In genomic region chr6:161446934-161447333, GRCh38 we compare ENCODE assay signal across 18 cellular contexts.
"Had no signal": no experiment of that assay in that cellular context is flagged by ENCODE, and none has a peak within 500 bp of the region (broad histone marks: within the 10 kb centered on the region; RNA-seq: fewer than 3 reads in every experiment).

No MANE protein-coding gene starts in this region.

- H3K4me2 ChIP-seq: SK-N-SH had no signal

- H3K27ac ChIP-seq: HL-60, RWPE1 had no signal

- H3K9ac ChIP-seq: SK-N-SH had no signal

- DNase-seq: Karpas-422, KG1, MM.1S, NCI-H1092 treated with DMSO at 0.1 percent for 48 hours, NCI-H1436, NCI-H187, NCI-H2029, NCI-H2081 treated with DMSO at 0.1 percent for 48 hours, NCI-H2171, NCI-H226, NCI-H446, NCI-H510A treated with DMSO at 0.1 percent for 48 hours, NCI-H526, SHP77, SW 1271 had no signal
